In the genomic region with DNA sequence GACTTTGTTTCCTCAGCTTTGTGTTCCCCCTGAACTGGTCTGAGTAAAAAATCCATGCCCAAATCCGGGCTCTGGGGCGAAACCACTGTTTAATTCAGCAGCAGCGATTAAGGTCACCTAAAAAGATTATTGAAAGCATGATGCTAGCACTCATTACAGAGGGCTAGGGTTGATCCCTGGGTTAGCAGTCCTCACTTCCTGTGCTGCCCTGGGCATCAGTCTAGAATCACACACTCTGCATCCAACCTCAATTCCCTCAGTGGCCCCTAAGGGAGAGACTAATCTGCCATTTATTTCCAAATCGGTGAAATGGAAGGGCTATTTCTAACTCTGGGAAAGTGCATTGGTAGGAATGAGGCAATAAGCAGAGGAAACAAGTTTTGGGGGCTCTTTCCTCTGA, we compare ENCODE assay signal across 29 cellular contexts.
DNase-seq lines count a peak whose midpoint lies in the region; ATAC-seq, FAIRE-seq and TF ChIP-seq lines count a peak whose summit lies in the region.
"Had no signal": no experiment of that assay in that cellular context is flagged by ENCODE, and none has a peak within 500 bp of the region (broad histone marks: within the 10 kb centered on the region; RNA-seq: fewer than 3 reads in every experiment).

No MANE protein-coding gene starts in this region.

- peaks cover 13 to 46% (median 38%) of the 10 kb centered on the region in 10 experiments for H3K4me1 ChIP-seq in BLaER1 treated with 17β-estradiol and CSF1 and Interleukin-3, amounts not matched to agents 10 nM and 100 nM
- H3K4me1 ChIP-seq in GM23338 (ENCODE audit: insufficient read depth) (peaks cover 32% of the 10 kb centered on the region), kidney (ENCODE audit: control insufficient read depth in 1 of 2, insufficient read depth in 1 of 2, low read depth in 1 of 2, low read length in 2 of 2) (peaks cover 0 to 12% of the 10 kb centered on the region in 2 donors)
- peaks cover 47 to 77% of the 10 kb centered on the region in 2 donors for H3K4me1 ChIP-seq in naive thymus-derived CD4-positive, alpha-beta T cell (ENCODE audit: control insufficient read depth in 2 of 2, insufficient read depth in 2 of 2, low read length in 2 of 2)

- H3K4me3 Mint-ChIP-seq in GM23338 (no peak overlapping the region), T-cell (peak overlapping the region in 1 of 3 donors; percentile 35)
- H3K4me3 Mint-ChIP-seq in naive thymus-derived CD4-positive, alpha-beta T cell = peak overlapping the region in 5 of 10 donors; percentile 49 to 88 (median 85)
- H3K4me3 Mint-ChIP-seq in activated naive CD4-positive, alpha-beta T cell treated with anti-CD3 and anti-CD28 coated beads for 36 hours = no peak overlapping the region
- H3K4me3 Mint-ChIP-seq: mesothelial cell of epicardium, naive B cell had no signal

- H3K9me2 ChIP-seq in GM23338 (ENCODE audit: insufficient read depth) = no peaks in the 10 kb centered on the region

- ATAC-seq in GM23338 (peak; percentile 44), T-cell (replicated peaks in 1 of 4) (no peak), GM18858 (IDR thresholded peaks at IDR 0.05; ENCODE audit: unreplicated experiment) (no peak)
- ATAC-seq in naive thymus-derived CD4-positive, alpha-beta T cell = no peak
- ATAC-seq: body of pancreas, gastrocnemius medialis, GM12878, K562, left lung, pancreas, upper lobe of right lung had no signal

- H3K27me3 Mint-ChIP-seq in GM23338 (ENCODE audit: insufficient read depth, low read depth, poor library complexity) (no peaks in the 10 kb centered on the region), T-cell (no peaks in the 10 kb centered on the region)
- no peaks in the 10 kb centered on the region for H3K27me3 Mint-ChIP-seq in naive thymus-derived CD4-positive, alpha-beta T cell
- H3K27me3 Mint-ChIP-seq in activated naive CD4-positive, alpha-beta T cell treated with anti-CD3 and anti-CD28 coated beads for 36 hours (ENCODE audit: low read depth) = no peaks in the 10 kb centered on the region
- H3K27me3 Mint-ChIP-seq: naive B cell had no signal

- peak overlapping the region in 7 of 11 experiments; percentile 13 to 63 (median 42); a peak in 13 of 22 replicates for H3K4me2 ChIP-seq in BLaER1 treated with 17β-estradiol and CSF1 and Interleukin-3, amounts not matched to agents 10 nM and 100 nM
- peak overlapping the region; percentile 63 for H3K4me2 ChIP-seq in GM23338

- peak overlapping the region; percentile 48; the same call in 1 of the 2 replicates for H2AFZ ChIP-seq in GM23338
- H2AFZ ChIP-seq: GM23248 had no signal

- H3K9me3 Mint-ChIP-seq in GM23338 = no peaks in the 10 kb centered on the region
- H3K9me3 Mint-ChIP-seq in T-cell = peaks cover 0 to 10% (median 0%) of the 10 kb centered on the region in 3 donors
- H3K9me3 Mint-ChIP-seq in naive thymus-derived CD4-positive, alpha-beta T cell = peaks cover 0 to 14% (median 0%) of the 10 kb centered on the region in 11 donors
- H3K9me3 Mint-ChIP-seq in activated naive CD4-positive, alpha-beta T cell treated with anti-CD3 and anti-CD28 coated beads for 36 hours = no peaks in the 10 kb centered on the region
- H3K9me3 Mint-ChIP-seq: mesothelial cell of epicardium, naive B cell had no signal

- no peaks in the 10 kb centered on the region for H3K79me2 ChIP-seq in GM23338 (replicated peaks; ENCODE audit: insufficient read depth)

- H3K4me1 Mint-ChIP-seq in GM23338 = peaks cover 57% of the 10 kb centered on the region
- peaks cover 86 to 90% (median 89%) of the 10 kb centered on the region in 3 donors for H3K4me1 Mint-ChIP-seq in T-cell
- H3K4me1 Mint-ChIP-seq in naive thymus-derived CD4-positive, alpha-beta T cell = peaks cover 48 to 100% (median 96%) of the 10 kb centered on the region in 7 donors
- H3K4me1 Mint-ChIP-seq in activated naive CD4-positive, alpha-beta T cell treated with anti-CD3 and anti-CD28 coated beads for 36 hours (ENCODE audit: low read depth) = peaks cover 87% of the 10 kb centered on the region

- TF ChIP-seq CTCF in GM23338 (conservative IDR thresholded peaks at IDR 0.05; ENCODE audit: low read depth in 2 of 2) = no peak
- TF ChIP-seq CTCF in kidney (IDR thresholded peaks at IDR 0.05; ENCODE audit: borderline replicate concordance, extremely low read depth, insufficient read depth) = no peak

- H3K36me3 Mint-ChIP-seq in GM23338 (ENCODE audit: low read depth) (no peaks in the 10 kb centered on the region), T-cell (no peaks in the 10 kb centered on the region)
- peaks cover 5 to 15% (median 7%) of the 10 kb centered on the region in 5 donors for H3K36me3 Mint-ChIP-seq in naive thymus-derived CD4-positive, alpha-beta T cell
- H3K36me3 Mint-ChIP-seq in activated naive CD4-positive, alpha-beta T cell treated with anti-CD3 and anti-CD28 coated beads for 36 hours (ENCODE audit: low read depth) = peaks cover 11% of the 10 kb centered on the region
- H3K36me3 Mint-ChIP-seq: mesothelial cell of epicardium, naive B cell had no signal

- peak overlapping the region; percentile 73 for H3K27ac Mint-ChIP-seq in GM23338
- H3K27ac Mint-ChIP-seq in T-cell = peak overlapping the region; percentile 100
- H3K27ac Mint-ChIP-seq in naive thymus-derived CD4-positive, alpha-beta T cell = peak overlapping the region in 8 of 9 donors; percentile 87 to 100 (median 98)
- H3K27ac Mint-ChIP-seq in activated naive CD4-positive, alpha-beta T cell treated with anti-CD3 and anti-CD28 coated beads for 36 hours = no peak overlapping the region
- H3K27ac Mint-ChIP-seq: mesothelial cell of epicardium had no signal

- no peaks in the 10 kb centered on the region for H3F3A ChIP-seq in GM23338 (replicated peaks; ENCODE audit: low read depth)

- POLR2A ChIA-PET in T-cell (lab: Charles Lee) = no interaction called here
- POLR2A ChIA-PET in naive thymus-derived CD4-positive, alpha-beta T cell (lab: Charles Lee) = interaction anchor here (0.9 to 15.9 kb wide), 6 partner anchors 6 to 106 kb away, joined by 3 to 377 read pairs (median 110); a partner anchor contains a TSS

- H3K36me3 ChIP-seq in BLaER1 treated with 17β-estradiol and CSF1 and Interleukin-3, amounts not matched to agents 10 nM and 100 nM = no peaks in the 10 kb centered on the region
- H3K36me3 ChIP-seq in GM23338 (ENCODE audit: insufficient read depth) (no peaks in the 10 kb centered on the region), kidney (ENCODE audit: control insufficient read depth in 1 of 2, insufficient read depth in 2 of 2, low read length in 2 of 2) (no peaks in the 10 kb centered on the region)
- no peaks in the 10 kb centered on the region for H3K36me3 ChIP-seq in naive thymus-derived CD4-positive, alpha-beta T cell (ENCODE audit: control insufficient read depth in 2 of 3, insufficient read depth in 3 of 3, low read length in 3 of 3)
- H3K36me3 ChIP-seq: adrenal gland, BE2C, gastrocnemius medialis, left lung, pancreas, right atrium auricular region, upper lobe of right lung had no signal

- DNase-seq in GM23338 (ENCODE audit: low spot score) (no peak), T-cell (no peak), germinal center (ENCODE audit: low spot score) (no peak), kidney (no peak)
- DNase-seq in naive thymus-derived CD4-positive, alpha-beta T cell = no peak
- no peak for DNase-seq in activated naive CD4-positive, alpha-beta T cell treated with anti-CD3 and anti-CD28 coated beads for 36 hours
- DNase-seq: activated gamma-delta T cell; activated T-cell treated with anti-CD3 and anti-CD28 coated beads for 4 hours; adrenal gland; BE2C; body of pancreas; dorsolateral prefrontal cortex; gastrocnemius medialis; GM23248; left lung; naive B cell; NCI-H1417 treated with DMSO at 0.1 percent for 48 hours; NCI-H345; pancreas; stimulated activated CD4-positive, alpha-beta T cell treated with anti-CD3 and anti-CD28 coated beads, Interleukin-2, amount 100 ng/mL, for 24 hours; upper lobe of right lung had no signal

- H3K27ac ChIP-seq in BLaER1 treated with 17β-estradiol and CSF1 and Interleukin-3, amounts not matched to agents 10 nM and 100 nM = no peak overlapping the region
- no peak overlapping the region; the same call in 1 of the 2 replicates for H3K27ac ChIP-seq in GM23338 (ENCODE audit: low read depth)
- no peak overlapping the region for H3K27ac ChIP-seq in naive thymus-derived CD4-positive, alpha-beta T cell (ENCODE audit: low read depth, low read length)
- H3K27ac ChIP-seq in kidney (ENCODE audit: low read depth in 2 of 2, low read length in 2 of 2) = no peak overlapping the region
- H3K27ac ChIP-seq: adrenal gland, body of pancreas, gastrocnemius medialis, GM23248, left lung, pancreas, right atrium auricular region, RWPE1, SK-N-MC, upper lobe of right lung had no signal

- no peak overlapping the region for H3K9ac ChIP-seq in BLaER1 treated with 17β-estradiol and CSF1 and Interleukin-3, amounts not matched to agents 10 nM and 100 nM
- no peak overlapping the region for H3K9ac ChIP-seq in kidney (ENCODE audit: low read length in 2 of 2)
- H3K9ac ChIP-seq: GM23248 had no signal

- H4K20me1 ChIP-seq in BLaER1 treated with 17β-estradiol and CSF1 and Interleukin-3, amounts not matched to agents 10 nM and 100 nM = no peaks in the 10 kb centered on the region
- no peaks in the 10 kb centered on the region for H4K20me1 ChIP-seq in GM23338 (replicated peaks; ENCODE audit: insufficient read depth)

- H3K9me3 ChIP-seq in BLaER1 treated with 17β-estradiol and CSF1 and Interleukin-3, amounts not matched to agents 10 nM and 100 nM (replicated peaks in 1 of 11) = no peaks in the 10 kb centered on the region
- H3K9me3 ChIP-seq in naive thymus-derived CD4-positive, alpha-beta T cell (ENCODE audit: control insufficient read depth in 2 of 3, low read length in 3 of 3) = no peaks in the 10 kb centered on the region
- H3K9me3 ChIP-seq in kidney (ENCODE audit: control insufficient read depth in 1 of 2, low read length in 2 of 2) = no peaks in the 10 kb centered on the region
- H3K9me3 ChIP-seq: adrenal gland, BE2C, body of pancreas, gastrocnemius medialis, left lung, pancreas, right atrium auricular region, upper lobe of right lung had no signal

- H3K4me3 ChIP-seq in BLaER1 treated with 17β-estradiol and CSF1 and Interleukin-3, amounts not matched to agents 10 nM and 100 nM = no peak overlapping the region
- H3K4me3 ChIP-seq in GM23338 (no peak overlapping the region), kidney (ENCODE audit: low read length in 2 of 2) (no peak overlapping the region)
- no peak overlapping the region for H3K4me3 ChIP-seq in naive thymus-derived CD4-positive, alpha-beta T cell (ENCODE audit: low read length)
- H3K4me3 ChIP-seq: adrenal gland, body of pancreas, gastrocnemius medialis, GM12878, GM23248, K562, left lung, pancreas, right atrium auricular region, SK-N-MC, upper lobe of right lung had no signal

- CTCF ChIA-PET in T-cell (lab: Charles Lee) = no interaction called here
- CTCF ChIA-PET in naive thymus-derived CD4-positive, alpha-beta T cell (lab: Charles Lee) = no interaction called here
- CTCF ChIA-PET in activated naive CD4-positive, alpha-beta T cell treated with anti-CD3 and anti-CD28 coated beads for 36 hours (lab: Charles Lee) = no interaction called here

- no peak for FAIRE-seq in kidney (lab: Jason Lieb, UNC)
- FAIRE-seq: GM12878, K562, pancreas had no signal

- intact Hi-C loops in naive thymus-derived CD4-positive, alpha-beta T cell (cut with micrococcal nuclease) = loop anchor here in 1 of 2 donors (10.0 kb wide), 1 partner anchor 1406 kb away; a partner anchor contains a TSS
- intact Hi-C loops in kidney (cut with DNase I) = no loop called here
- intact Hi-C loops in activated naive CD4-positive, alpha-beta T cell treated with anti-CD3 and anti-CD28 coated beads for 36 hours (cut with micrococcal nuclease) = loop anchor here (10.0 kb wide), 1 partner anchor 164 kb away; no protein-coding TSS in a partner anchor

- no peaks in the 10 kb centered on the region for H3K27me3 ChIP-seq in BLaER1 treated with 17β-estradiol and CSF1 and Interleukin-3, amounts not matched to agents 10 nM and 100 nM
- no peaks in the 10 kb centered on the region for H3K27me3 ChIP-seq in GM23338 (ENCODE audit: insufficient read depth)
- H3K27me3 ChIP-seq in naive thymus-derived CD4-positive, alpha-beta T cell (ENCODE audit: control insufficient read depth in 2 of 2, insufficient read depth in 2 of 2, low read length in 2 of 2) = no peaks in the 10 kb centered on the region
- H3K27me3 ChIP-seq: adrenal gland, BE2C, body of pancreas, dorsolateral prefrontal cortex, gastrocnemius medialis, left lung, pancreas, right atrium auricular region, upper lobe of right lung had no signal
